In the genomic region with DNA sequence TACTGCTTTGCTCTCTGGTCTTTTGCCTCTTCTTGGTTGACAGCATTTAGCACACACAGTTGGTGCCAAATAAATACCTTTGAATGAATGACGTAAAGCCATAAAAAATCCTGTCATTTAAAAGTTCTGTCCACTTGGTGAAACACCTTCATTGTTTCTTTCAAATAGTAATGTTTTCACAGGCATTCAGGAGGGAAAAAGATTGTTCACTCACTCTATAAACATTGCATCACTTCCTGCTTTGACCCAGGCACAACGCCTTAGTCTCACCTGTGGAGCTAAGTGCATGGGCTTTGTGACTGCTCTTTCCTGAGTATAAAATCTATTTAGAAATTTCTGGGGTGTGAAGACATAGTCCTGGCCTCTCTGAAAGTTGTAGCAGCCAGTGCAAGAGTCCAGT, we compare ENCODE assay signal across 32 cellular contexts.
DNase-seq lines count a peak whose midpoint lies in the region; ATAC-seq and TF ChIP-seq lines count a peak whose summit lies in the region.
"Had no signal": no experiment of that assay in that cellular context is flagged by ENCODE, and none has a peak within 500 bp of the region (broad histone marks: within the 10 kb centered on the region; RNA-seq: fewer than 3 reads in every experiment).

No MANE protein-coding gene starts in this region.

- H3K4me1 ChIP-seq in BLaER1 treated with 17β-estradiol and CSF1 and Interleukin-3, amounts not matched to agents 10 nM and 100 nM, result peaks cover 33 to 72% (median 59%) of the 10 kb centered on the region in 10 experiments
- peaks cover 9% of the 10 kb centered on the region for H3K4me1 ChIP-seq in RWPE2 (ENCODE audit: insufficient read depth, poor library complexity, severe bottlenecking)
- H3K4me1 ChIP-seq: HAP-1, lower lobe of right lung, psoas muscle had no signal

- no peak overlapping the region for H3K27ac Mint-ChIP-seq in activated CD4-positive, alpha-beta T cell treated with anti-CD3 and anti-CD28 coated beads, Interleukin-2, amount 10 ng/mL, durations not matched to agents 7 days and 5 days
- H3K27ac Mint-ChIP-seq: activated CD4-positive, alpha-beta T cell treated with anti-CD3 and anti-CD28 coated beads, Interleukin-2, amount 10 ng/mL, durations not matched to agents 24 days and 14 days; effector memory CD8-positive, alpha-beta T cell; IgD-negative memory B cell; naive thymus-derived CD8-positive, alpha-beta T cell had no signal

- H3K27me3 ChIP-seq in BLaER1 treated with 17β-estradiol and CSF1 and Interleukin-3, amounts not matched to agents 10 nM and 100 nM, result no peaks in the 10 kb centered on the region
- no peaks in the 10 kb centered on the region for H3K27me3 ChIP-seq in RWPE2 (ENCODE audit: insufficient read depth, poor library complexity, severe bottlenecking)
- H3K27me3 ChIP-seq: esophagus squamous epithelium, foreskin keratinocyte had no signal

- CTCF ChIA-PET in activated CD4-positive, alpha-beta T cell treated with anti-CD3 and anti-CD28 coated beads, Interleukin-2, amount 10 ng/mL, durations not matched to agents 7 days and 5 days (lab: Charles Lee), result interaction anchor here (1.3 kb wide), 1 partner anchor 19 kb away, joined by 3 read pairs; no protein-coding TSS in a partner anchor

- H3K4me3 ChIP-seq in BLaER1 treated with 17β-estradiol and CSF1 and Interleukin-3, amounts not matched to agents 10 nM and 100 nM, result no peak overlapping the region
- no peak overlapping the region for H3K4me3 ChIP-seq in RWPE2 (ENCODE audit: severe bottlenecking)
- H3K4me3 ChIP-seq: coronary artery, esophagus squamous epithelium, HAP-1, lower lobe of right lung, psoas muscle, SJCRH30 had no signal

- H3K36me3 Mint-ChIP-seq in activated CD4-positive, alpha-beta T cell treated with anti-CD3 and anti-CD28 coated beads, Interleukin-2, amount 10 ng/mL, durations not matched to agents 7 days and 5 days (ENCODE audit: low read depth), result no peaks in the 10 kb centered on the region
- H3K36me3 Mint-ChIP-seq: IgD-negative memory B cell; naive thymus-derived CD8-positive, alpha-beta T cell had no signal

- TF ChIP-seq CTCF in RWPE2 (IDR thresholded peaks at IDR 0.05; ENCODE audit: poor library complexity, severe bottlenecking), result no peak

- peak overlapping the region in 7 of 11 experiments; percentile 40 to 70 (median 45); a peak in 11 of 22 replicates for H3K27ac ChIP-seq in BLaER1 treated with 17β-estradiol and CSF1 and Interleukin-3, amounts not matched to agents 10 nM and 100 nM
- H3K27ac ChIP-seq in RWPE2 (ENCODE audit: poor library complexity, severe bottlenecking), result peak overlapping the region; percentile 14
- H3K27ac ChIP-seq: esophagus squamous epithelium, foreskin keratinocyte, lower lobe of right lung, psoas muscle, SJCRH30 had no signal

- peak; percentile 79 for ATAC-seq in RWPE2 (ENCODE audit: low read depth)
- ATAC-seq: effector memory CD8-positive, alpha-beta T cell; foreskin keratinocyte; lower lobe of right lung; naive thymus-derived CD8-positive, alpha-beta T cell; psoas muscle had no signal

- H3K9me3 ChIP-seq in BLaER1 treated with 17β-estradiol and CSF1 and Interleukin-3, amounts not matched to agents 10 nM and 100 nM (replicated peaks in 1 of 11), result no peaks in the 10 kb centered on the region
- no peaks in the 10 kb centered on the region for H3K9me3 ChIP-seq in RWPE2 (ENCODE audit: severe bottlenecking)
- H3K9me3 ChIP-seq: esophagus squamous epithelium, HAP-1, lower lobe of right lung, psoas muscle, SJCRH30 had no signal

- peaks cover 20% of the 10 kb centered on the region for H3K27me3 Mint-ChIP-seq in activated CD4-positive, alpha-beta T cell treated with anti-CD3 and anti-CD28 coated beads, Interleukin-2, amount 10 ng/mL, durations not matched to agents 7 days and 5 days

- no peaks in the 10 kb centered on the region for H3K36me3 ChIP-seq in BLaER1 treated with 17β-estradiol and CSF1 and Interleukin-3, amounts not matched to agents 10 nM and 100 nM
- H3K36me3 ChIP-seq in RWPE2 (ENCODE audit: low read depth), result no peaks in the 10 kb centered on the region
- H3K36me3 ChIP-seq: esophagus squamous epithelium, HAP-1, lower lobe of right lung, SJCRH30 had no signal

- no peak overlapping the region for H3K9ac ChIP-seq in BLaER1 treated with 17β-estradiol and CSF1 and Interleukin-3, amounts not matched to agents 10 nM and 100 nM

- POLR2A ChIA-PET in activated CD4-positive, alpha-beta T cell treated with anti-CD3 and anti-CD28 coated beads, Interleukin-2, amount 10 ng/mL, durations not matched to agents 7 days and 5 days (lab: Charles Lee), result no interaction called here

- H4K20me1 ChIP-seq in BLaER1 treated with 17β-estradiol and CSF1 and Interleukin-3, amounts not matched to agents 10 nM and 100 nM, result no peaks in the 10 kb centered on the region

- H3K4me3 Mint-ChIP-seq in activated CD4-positive, alpha-beta T cell treated with anti-CD3 and anti-CD28 coated beads, Interleukin-2, amount 10 ng/mL, durations not matched to agents 7 days and 5 days, result no peak overlapping the region
- H3K4me3 Mint-ChIP-seq: activated CD4-positive, alpha-beta T cell treated with anti-CD3 and anti-CD28 coated beads, Interleukin-2, amount 10 ng/mL, durations not matched to agents 24 days and 14 days; effector memory CD8-positive, alpha-beta T cell; naive thymus-derived CD8-positive, alpha-beta T cell had no signal

- H3K4me1 Mint-ChIP-seq in activated CD4-positive, alpha-beta T cell treated with anti-CD3 and anti-CD28 coated beads, Interleukin-2, amount 10 ng/mL, durations not matched to agents 7 days and 5 days, result peaks cover 3% of the 10 kb centered on the region
- H3K4me1 Mint-ChIP-seq: IgD-negative memory B cell had no signal

- H3K4me2 ChIP-seq in BLaER1 treated with 17β-estradiol and CSF1 and Interleukin-3, amounts not matched to agents 10 nM and 100 nM, result peak overlapping the region in 9 of 11 experiments; percentile 48 to 76 (median 73); a peak in 17 of 22 replicates

- DNase-seq in DMS53 treated with DMSO at 0.1 percent for 48 hours (lab: John Stamatoyannopoulos, UW; ENCODE audit: unreplicated experiment), result peak; percentile 70
- DNase-seq in RWPE2 (ENCODE audit: low spot score), result no peak
- DNase-seq in kidney tubule cell (ENCODE audit: low spot score), result peak; percentile 46
- DNase-seq in GM19240 (ENCODE audit: insufficient read length, low spot score), result no peak
- DNase-seq in activated CD4-positive, alpha-beta T cell treated with anti-CD3 and anti-CD28 coated beads, Interleukin-2, amount 10 ng/mL, durations not matched to agents 7 days and 5 days, result no peak
- no peak for DNase-seq in SIG-M5 treated with dmso at 0.1 percent for 504 hours (lab: John Stamatoyannopoulos, UW; ENCODE audit: unreplicated experiment)
- no peak for DNase-seq in activated naive CD4-positive, alpha-beta T cell treated with Interleukin-2 at 50 U/mL for 16 hours
- DNase-seq: activated CD4-positive, alpha-beta T cell treated with anti-CD3 and anti-CD28 coated beads, Interleukin-2, amount 10 ng/mL, durations not matched to agents 24 days and 14 days; activated gamma-delta T cell; C1 segment of cervical spinal cord; caudate nucleus; DMS79 treated with DMSO at 0.1 percent for 48 hours; effector memory CD8-positive, alpha-beta T cell; esophagus squamous epithelium; foreskin keratinocyte; GF-D8; head of caudate nucleus; kidney; lower lobe of right lung; naive thymus-derived CD8-positive, alpha-beta T cell; NCI-H1105; NCI-H1930; NCI-H524 treated with DMSO at 0.1 percent for 48 hours; nucleus accumbens; psoas muscle; SJCRH30; stimulated activated naive CD4-positive, alpha-beta T cell; SW 1271 had no signal

- no peaks in the 10 kb centered on the region for H3K9me3 Mint-ChIP-seq in activated CD4-positive, alpha-beta T cell treated with anti-CD3 and anti-CD28 coated beads, Interleukin-2, amount 10 ng/mL, durations not matched to agents 7 days and 5 days
- H3K9me3 Mint-ChIP-seq: activated CD4-positive, alpha-beta T cell treated with anti-CD3 and anti-CD28 coated beads, Interleukin-2, amount 10 ng/mL, durations not matched to agents 24 days and 14 days; effector memory CD8-positive, alpha-beta T cell had no signal

Comparison
In these comparisons a context has a peak if more than half of its experiments do, and no peak if none do; other contexts are left out.
1. DNase-seq: peak in DMS53 treated with DMSO at 0.1 percent for 48 hours (single experiment) and kidney tubule cell (single experiment); none in RWPE2 (single experiment), GM19240 (single experiment), activated CD4-positive, alpha-beta T cell treated with anti-CD3 and anti-CD28 coated beads, Interleukin-2, amount 10 ng/mL, durations not matched to agents 7 days and 5 days (single experiment), SIG-M5 treated with dmso at 0.1 percent for 504 hours (single experiment) and activated naive CD4-positive, alpha-beta T cell treated with Interleukin-2 at 50 U/mL for 16 hours (single experiment).